Comparison of ENCODE assay signal across 8 cellular contexts in genomic region chr2:195659114-195659513, GRCh38. TPM values are rescaled to one million over a fixed set of nuclear protein-coding genes. Genes with fewer than 3 reads are reported as not detected.
A peak's percentile ranks its signal among the peaks of the same experiment; 100 is the strongest.
DNase-seq lines count a peak whose midpoint lies in the region; ATAC-seq and TF ChIP-seq lines count a peak whose summit lies in the region.

No MANE protein-coding gene starts in this region.

- peaks cover 19% of the 10 kb centered on the region for H4K20me1 ChIP-seq in PC-3 (ENCODE audit: low read length)

- H2AFZ ChIP-seq in PC-3 (ENCODE audit: low read length) = no peak overlapping the region
- no peak overlapping the region for H2AFZ ChIP-seq in parathyroid adenoma

- H3K9me3 ChIP-seq in PC-3 (ENCODE audit: low read length) = no peaks in the 10 kb centered on the region
- H3K9me3 ChIP-seq in parathyroid adenoma (ENCODE audit: control insufficient read depth, low read length) = no peaks in the 10 kb centered on the region

- CTCF ChIA-PET in PC-3 (lab: Charles Lee) = interaction anchor here (1.5 kb wide), 1 partner anchor 83 kb away, joined by 4 read pairs; no protein-coding TSS in a partner anchor

- peak overlapping the region; percentile 98 for H3K9ac ChIP-seq in PC-3 (ENCODE audit: low read length)
- H3K9ac ChIP-seq in parathyroid adenoma = no peak overlapping the region

- ATAC-seq in PC-3 = no peak
- no peak for ATAC-seq in GM21381 (IDR thresholded peaks at IDR 0.05; ENCODE audit: unreplicated experiment)

- WGBS in lower leg skin, 2 donors = 35 to 36% methylated on average over 5 of the region's 5 CpGs

- H3K4me2 ChIP-seq in PC-3 (ENCODE audit: low read length) (peak overlapping the region; percentile 91), parathyroid adenoma (ENCODE audit: low read length) (peak overlapping the region; percentile 70)

- peak overlapping the region; percentile 88 for H3K4me3 ChIP-seq in PC-3 (ENCODE audit: low read length)
- peak overlapping the region; percentile 64 to 99 (median 88) for H3K4me3 ChIP-seq in dorsolateral prefrontal cortex
- H3K4me3 ChIP-seq in parathyroid adenoma (ENCODE audit: low read depth, low read length) = peak overlapping the region; percentile 90
- no peak overlapping the region for H3K4me3 ChIP-seq in lower leg skin (ENCODE audit: low read depth, poor library complexity, severe bottlenecking)

- H3K27ac ChIP-seq in PC-3 (ENCODE audit: low read length) (peak overlapping the region; percentile 78), dorsolateral prefrontal cortex (peak overlapping the region in 55 of 59 donors; percentile 11 to 100 (median 99)), parathyroid adenoma (no peak overlapping the region)

- BruUV-seq in PC-3 (replicated peaks; lab: Mats Ljungman, UMichigan) = no TSS peak

- intact Hi-C loops in PC-3 (cut with micrococcal nuclease) = loop anchor here (2.0 to 5.0 kb wide), 2 partner anchors 294 to 962 kb away; no protein-coding TSS in a partner anchor
- intact Hi-C loops in dorsolateral prefrontal cortex (cut with DNase I) = loop anchor here (5.0 kb wide), 3 partner anchors 82 to 408 kb away; partner anchors contain the start of gene DNAH7 (in 1 of the 2)
- intact Hi-C loops in lower leg skin (cut with DNase I; ENCODE audit: low total_unique reads) = loop anchor here (2.0 kb wide), 1 partner anchor 78 kb away; no protein-coding TSS in a partner anchor

- H3K36me3 ChIP-seq in PC-3 (ENCODE audit: low read depth, low read length) (no peaks in the 10 kb centered on the region), parathyroid adenoma (ENCODE audit: control insufficient read depth, insufficient read depth, low read length) (no peaks in the 10 kb centered on the region)

- POLR2A ChIA-PET in PC-3 (lab: Charles Lee; ENCODE audit: unreplicated experiment) = no interaction called here

- TF ChIP-seq POLR2A in lower leg skin (IDR thresholded peaks at IDR 0.05) = no peak

- H3K9me2 ChIP-seq in PC-3 (replicated peaks; ENCODE audit: low read length) = no peaks in the 10 kb centered on the region

- H3K4me1 ChIP-seq in PC-3 (ENCODE audit: insufficient read depth, low read length) = peaks cover 25% of the 10 kb centered on the region
- no peaks in the 10 kb centered on the region for H3K4me1 ChIP-seq in parathyroid adenoma

- DNase-seq in NCI-H2171 treated with DMSO at 0.1 percent for 48 hours (lab: John Stamatoyannopoulos, UW) (peak; percentile 19), NCI-H2171 (lab: John Stamatoyannopoulos, UW) (no peak), PC-3 (no peak), dorsolateral prefrontal cortex (no peak), NCI-H2081 treated with DMSO at 0.1 percent for 48 hours (lab: John Stamatoyannopoulos, UW) (no peak), lower leg skin (ENCODE audit: low spot score in 2 of 2) (no peak)

- no peaks in the 10 kb centered on the region for H3K27me3 ChIP-seq in PC-3 (ENCODE audit: low read length)
- H3K27me3 ChIP-seq in dorsolateral prefrontal cortex = no peaks in the 10 kb centered on the region
- H3K27me3 ChIP-seq in parathyroid adenoma (ENCODE audit: control insufficient read depth, insufficient read depth, low read length) = no peaks in the 10 kb centered on the region

- TF ChIP-seq CTCF in PC-3 (conservative IDR thresholded peaks at IDR 0.05; ENCODE audit: low read depth, low read length) (no peak), dorsolateral prefrontal cortex (IDR thresholded peaks at IDR 0.05 in 54 of 56, conservative IDR thresholded peaks at IDR 0.05 in 2 of 56; ENCODE audit: low read depth in 1 of 56, partially characterized antibody in 56 of 56) (no peak), parathyroid adenoma (IDR thresholded peaks at IDR 0.05) (no peak), lower leg skin (IDR thresholded peaks at IDR 0.05) (no peak)

- peaks cover 35% of the 10 kb centered on the region for H3K79me2 ChIP-seq in PC-3 (ENCODE audit: low read length)
- H3K79me2 ChIP-seq in parathyroid adenoma = no peaks in the 10 kb centered on the region

- no peaks in the 10 kb centered on the region for H3F3A ChIP-seq in PC-3 (ENCODE audit: low read length, unreplicated experiment)

RNA-seq across cellular contexts. Expression of gene SLC39A10, which starts 2.1 kb away (rescaled TPM):
- total RNA-seq in PC-3 (2014; rRNA removed) = 18.6 and 19.9 TPM in 2 replicates
- total RNA-seq in dorsolateral prefrontal cortex = 100 to 1,000 TPM in 101 of 120 experiments, 10 to 100 TPM in 19; 62.6 to 201 (median 128) TPM
- 10 to 100 TPM in 2 of 4 donors, 1 to 10 TPM in 2; 8.0 to 13.6 (median 10.5) TPM for total RNA-seq in lower leg skin
